ENCODE assay signal across 15 cellular contexts in genomic region chr2:226754821-226755536, GRCh38. TPM values are rescaled to one million over a fixed set of nuclear protein-coding genes. Genes with fewer than 3 reads are reported as not detected.
DNase-seq lines count a peak whose midpoint lies in the region; FAIRE-seq and TF ChIP-seq lines count a peak whose summit lies in the region.
"Had no signal": no experiment of that assay in that cellular context is flagged by ENCODE, and none has a peak within 500 bp of the region (broad histone marks: within the 10 kb centered on the region; RNA-seq: fewer than 3 reads in every experiment).

No MANE protein-coding gene starts in this region.

- DNase-seq in H54 (ENCODE audit: insufficient read length, low spot score) (no peak), ascending aorta (ENCODE audit: low spot score in 2 of 2) (no peak), foreskin fibroblast (peak; percentile 45 to 67), stomach (no peak), NCI-H2171 (lab: John Stamatoyannopoulos, UW) (no peak), DMS153 treated with DMSO at 0.1 percent for 48 hours (lab: John Stamatoyannopoulos, UW; ENCODE audit: unreplicated experiment) (no peak), NCI-H1105 (lab: John Stamatoyannopoulos, UW) (no peak)
- DNase-seq: activated CD8-positive, alpha-beta memory T cell treated with anti-CD3 and anti-CD28 coated beads, Interleukin-2, amount 10 ng/mL, durations not matched to agents 7 days and 5 days; CD8-positive, alpha-beta memory T cell; cortex of kidney; glutamatergic neuron; lower lobe of right lung; NCI-H524; ovary; stimulated activated CD4-positive, alpha-beta T cell treated with anti-CD3 and anti-CD28 coated beads, Interleukin-2, amount 100 ng/mL, for 24 hours had no signal

- FAIRE-seq in H54 (lab: Jason Lieb, UNC), result peak; percentile 11

- TF ChIP-seq EP300 in stomach (IDR thresholded peaks at IDR 0.05), result no peak

- H3K4me1 ChIP-seq in ascending aorta (peaks cover 7 to 26% of the 10 kb centered on the region in 2 donors), stomach (peaks cover 9 to 49% (median 28%) of the 10 kb centered on the region in 4 donors)

- H3K4me3 ChIP-seq in ascending aorta (peak overlapping the region; percentile 17 to 19), foreskin fibroblast (ENCODE audit: low read depth in 1 of 2, low read length in 2 of 2) (no peak overlapping the region), stomach (no peak overlapping the region)
- H3K4me3 ChIP-seq: lower lobe of right lung, ovary had no signal

- H3K27me3 ChIP-seq in ascending aorta (no peaks in the 10 kb centered on the region), stomach (no peaks in the 10 kb centered on the region)
- H3K27me3 ChIP-seq: ovary had no signal

- no peak for TF ChIP-seq CTCF in ascending aorta (IDR thresholded peaks at IDR 0.05)
- no peak for TF ChIP-seq CTCF in foreskin fibroblast (IDR thresholded peaks at IDR 0.05; ENCODE audit: low read depth, low read length)
- no peak for TF ChIP-seq CTCF in stomach (IDR thresholded peaks at IDR 0.05)

- H3K27ac ChIP-seq in ascending aorta (peak overlapping the region; percentile 50 to 63), stomach (peak overlapping the region in 4 of 5 donors; percentile 38 to 66 (median 52))

- 29 to 50% (median 35%) methylated on average over 8 of the region's 8 CpGs for WGBS in stomach, 5 donors

- no peaks in the 10 kb centered on the region for H3K36me3 ChIP-seq in ascending aorta
- H3K36me3 ChIP-seq in stomach, result no peaks in the 10 kb centered on the region
- H3K36me3 ChIP-seq: lower lobe of right lung, ovary had no signal

- TF ChIP-seq POLR2A in H54 (IDR thresholded peaks at IDR 0.05; ENCODE audit: low read depth, low read length) (no peak), stomach (IDR thresholded peaks at IDR 0.05) (no peak)

- H3K9me3 ChIP-seq in ascending aorta, result no peaks in the 10 kb centered on the region
- H3K9me3 ChIP-seq in stomach, result no peaks in the 10 kb centered on the region
- H3K9me3 ChIP-seq: lower lobe of right lung, ovary had no signal

- intact Hi-C loops in ascending aorta (cut with DNase I), result no loop called here
- intact Hi-C loops in stomach (cut with DNase I; ENCODE audit: low total_unique reads), result no loop called here

RNA-seq across cellular contexts. Expression of gene IRS1, which starts 44.6 kb away (rescaled TPM):
- total RNA-seq in ascending aorta (18.6 TPM), stomach (10 to 100 TPM in 4 of 5 donors, 1 to 10 TPM in 1; 8.4 to 26.8 (median 15.6) TPM)
- polyA plus RNA-seq in stomach, result 10 to 100 TPM in 1 of 3 donors, 1 to 10 TPM in 2; 2.1 to 11.0 (median 5.0) TPM

Comparison
In these comparisons a context has a peak if more than half of its experiments do, and no peak if none do; other contexts are left out.
1. DNase-seq: peak in foreskin fibroblast (2 of 2); none in H54 (single experiment), ascending aorta (0 of 2), stomach (single experiment), NCI-H2171 (single experiment), DMS153 treated with DMSO at 0.1 percent for 48 hours (single experiment) and NCI-H1105 (single experiment).
2. H3K4me3 ChIP-seq: peak in ascending aorta (2 of 2); none in foreskin fibroblast (0 of 2) and stomach (0 of 4).